ENCODE assay signal across 19 cellular contexts in genomic region chr12:107086314-107086713, GRCh38.
"Had no signal": no experiment of that assay in that cellular context is flagged by ENCODE, and none has a peak within 500 bp of the region (broad histone marks: within the 10 kb centered on the region; RNA-seq: fewer than 3 reads in every experiment).

No MANE protein-coding gene starts in this region.

- H3K9ac ChIP-seq: parathyroid adenoma had no signal

- H3K27ac Mint-ChIP-seq: naive thymus-derived CD8-positive, alpha-beta T cell; progenitor cell of endocrine pancreas had no signal

- H2AFZ ChIP-seq: parathyroid adenoma had no signal

- H3K4me1 ChIP-seq: parathyroid adenoma had no signal

- ATAC-seq: left ventricle myocardium superior; lower lobe of right lung; naive thymus-derived CD8-positive, alpha-beta T cell had no signal

- H3K27me3 ChIP-seq: dorsolateral prefrontal cortex, neutrophil, right lobe of liver, stomach, thyroid gland, vagina had no signal

- H3K27ac ChIP-seq: dorsolateral prefrontal cortex, lower lobe of right lung, neutrophil, parathyroid adenoma, right lobe of liver, stomach, thyroid gland, vagina had no signal

- DNase-seq: dorsolateral prefrontal cortex; effector CD4-positive, alpha-beta T cell; hypothalamus; left ventricle myocardium superior; lower lobe of right lung; naive thymus-derived CD8-positive, alpha-beta T cell; right lobe of liver; small intestine; stimulated activated CD4-positive, alpha-beta T cell treated with anti-CD3 and anti-CD28 coated beads, Interleukin-1b, Interleukin-23, amount 100 ng/mL, for 48 hours; stimulated activated CD4-positive, alpha-beta T cell treated with anti-CD3 and anti-CD28 coated beads, Interleukin-4, amount 100 ng/mL, for 1 hour; stimulated activated CD8-positive, alpha-beta memory T cell treated with anti-CD3 and anti-CD28 coated beads, Interleukin-4, amount 100 ng/mL, for 48 hours; stimulated activated naive CD4-positive, alpha-beta T cell treated with Interleukin-2 at 50 U/mL for 16 hours; stomach; thyroid gland; trophoblast cell had no signal

- H3K9me3 ChIP-seq: lower lobe of right lung, neutrophil, right lobe of liver, stomach, thyroid gland had no signal

- H3K27me3 Mint-ChIP-seq: naive thymus-derived CD8-positive, alpha-beta T cell; progenitor cell of endocrine pancreas had no signal
